ENCODE assay signal across 21 cellular contexts in genomic region chr2:221777119-221777518, GRCh38.
DNase-seq lines count a peak whose midpoint lies in the region; ATAC-seq, FAIRE-seq and TF ChIP-seq lines count a peak whose summit lies in the region.
"Had no signal": no experiment of that assay in that cellular context is flagged by ENCODE, and none has a peak within 500 bp of the region (broad histone marks: within the 10 kb centered on the region; RNA-seq: fewer than 3 reads in every experiment).

No MANE protein-coding gene starts in this region.

- dilution Hi-C loops in IMR-90 (cut with HindIII; ENCODE audit: low sequenced_read_pairs, unreplicated experiment), result no loop called here

- H3K36me3 ChIP-seq in IMR-90 (ENCODE audit: control insufficient read depth, insufficient read depth, low read length), result no peaks in the 10 kb centered on the region
- H3K36me3 ChIP-seq in H1 (ENCODE audit: control insufficient read depth in 2 of 4, insufficient read depth in 4 of 4, low read length in 3 of 4), result no peaks in the 10 kb centered on the region
- H3K36me3 ChIP-seq: BLaER1 treated with 17β-estradiol and CSF1 and Interleukin-3, amounts not matched to agents 10 nM and 100 nM had no signal

- H2BK120ac ChIP-seq in IMR-90 (ENCODE audit: low read depth, low read length), result no peak overlapping the region
- H2BK120ac ChIP-seq in H1 (replicated peaks; ENCODE audit: low read depth, low read length), result no peak overlapping the region

- H3K4me2 ChIP-seq in A549 (no peak overlapping the region), IMR-90 (ENCODE audit: low read depth, low read length) (no peak overlapping the region), H1 (ENCODE audit: insufficient read depth in 1 of 2, low read depth in 2 of 2, low read length in 2 of 2) (no peak overlapping the region)
- H3K4me2 ChIP-seq: BLaER1 treated with 17β-estradiol and CSF1 and Interleukin-3, amounts not matched to agents 10 nM and 100 nM had no signal

- intact Hi-C loops in IMR-90 (cut with micrococcal nuclease) (no loop called here), posterior cingulate gyrus (cut with DNase I) (no loop called here)

- WGBS in A549 (ENCODE audit: missing lambda C conversion rate), result 44% methylated on average over 1 of the region's 1 CpG
- no CpG with 5 or more reads among the region's 1 CpG for WGBS in IMR-90 (ENCODE audit: extremely low coverage in 2 of 2, insufficient read length in 1 of 2), 2 experiments
- 90% methylated on average over 1 of the region's 1 CpG; no CpG with 5 or more reads in 1 of the 2 experiments for WGBS in H1 (ENCODE audit: extremely low coverage in 1 of 2, insufficient coverage in 1 of 2, insufficient read length in 1 of 2, insufficient replicate concordance in 2 of 2, low coverage in 1 of 2, low lambda C conversion rate in 2 of 2, missing lambda C conversion rate in 1 of 2), 2 experiments

- H2AK5ac ChIP-seq in IMR-90 (ENCODE audit: low read depth, low read length) (no peak overlapping the region), H1 (ENCODE audit: low read depth, low read length) (no peak overlapping the region)

- H2BK12ac ChIP-seq in H1 (ENCODE audit: low read depth, low read length), result no peak overlapping the region

- POLR2A ChIA-PET in A549 (lab: Yijun Ruan, JAX) (no interaction called here), IMR-90 (lab: Charles Lee; ENCODE audit: unreplicated experiment) (no interaction called here), H1 (lab: Charles Lee; ENCODE audit: partially characterized antibody) (no interaction called here)

- no peak overlapping the region for H3K56ac ChIP-seq in IMR-90 (ENCODE audit: extremely low read depth, insufficient read depth, low read length)
- no peak overlapping the region for H3K56ac ChIP-seq in H1 (replicated peaks; ENCODE audit: insufficient read length, low read depth, low read length)

- no peaks in the 10 kb centered on the region for H3K27me3 Mint-ChIP-seq in T-helper 17 cell
- H3K27me3 Mint-ChIP-seq: CD4-positive, alpha-beta T cell had no signal

- no peak for FAIRE-seq in A549 (lab: Jason Lieb, UNC)
- FAIRE-seq in H1 (lab: Jason Lieb, UNC), result no peak
- FAIRE-seq: D721Med, G401.6, GM12891, GM18507 had no signal

- H2BK20ac ChIP-seq in IMR-90 (ENCODE audit: low read depth, low read length), result no peak overlapping the region
- H2BK20ac ChIP-seq in H1 (ENCODE audit: low read length), result no peak overlapping the region

- no peak overlapping the region for H3K18ac ChIP-seq in IMR-90 (ENCODE audit: low read depth, low read length)
- no peak overlapping the region for H3K18ac ChIP-seq in H1 (ENCODE audit: extremely low read depth, low read length)

- no peak overlapping the region for H3K4me3 Mint-ChIP-seq in T-helper 17 cell
- H3K4me3 Mint-ChIP-seq: B cell; CD4-positive, alpha-beta T cell; CD8-positive, alpha-beta T cell had no signal

- TF ChIP-seq POLR2A in A549 (IDR thresholded peaks at IDR 0.05; ENCODE audit: low read length), result no peak
- TF ChIP-seq POLR2A in IMR-90 (IDR thresholded peaks at IDR 0.05; ENCODE audit: low read depth, low read length), result no peak
- TF ChIP-seq POLR2A in H1 (IDR thresholded peaks at IDR 0.05; ENCODE audit: control extremely low read depth in 1 of 2, low read depth in 2 of 2, low read length in 2 of 2), result no peak
- TF ChIP-seq POLR2A in GM18505 (IDR thresholded peaks at IDR 0.05; ENCODE audit: borderline replicate concordance, extremely low read depth, insufficient read depth, insufficient read length), result no peak

- no peak overlapping the region for H2AK9ac ChIP-seq in IMR-90 (replicated peaks; ENCODE audit: low read depth, low read length, poor library complexity)

- in situ Hi-C loops in IMR-90 (cut with MboI; ENCODE audit: low sequenced_read_pairs), result no loop called here

- H2AFZ ChIP-seq in IMR-90 (replicated peaks; ENCODE audit: low read length, poor library complexity) (no peak overlapping the region), H1 (ENCODE audit: low read length) (no peak overlapping the region)

- CTCF ChIA-PET in A549 (lab: Yijun Ruan, JAX), result no interaction called here
- CTCF ChIA-PET in IMR-90 (lab: Yijun Ruan, JAX), result no interaction called here
- CTCF ChIA-PET in H1 (lab: Charles Lee; ENCODE audit: partially characterized antibody), result no interaction called here

- no peaks in the 10 kb centered on the region for H3K9me3 ChIP-seq in A549
- H3K9me3 ChIP-seq in IMR-90 (ENCODE audit: control insufficient read depth, insufficient read depth, low read length), result no peaks in the 10 kb centered on the region
- no peaks in the 10 kb centered on the region for H3K9me3 ChIP-seq in H1 (ENCODE audit: insufficient read depth in 2 of 2, low read depth in 1 of 2, low read length in 1 of 2)
- no peaks in the 10 kb centered on the region for H3K9me3 ChIP-seq in T-helper 17 cell (ENCODE audit: control insufficient read depth, low read length, poor library complexity, severe bottlenecking)
- H3K9me3 ChIP-seq: BLaER1 treated with 17β-estradiol and CSF1 and Interleukin-3, amounts not matched to agents 10 nM and 100 nM; Caco-2 had no signal

- no peak for TF ChIP-seq CTCF in A549 (IDR thresholded peaks at IDR 0.05)
- no peak for TF ChIP-seq CTCF in IMR-90 (conservative IDR thresholded peaks at IDR 0.05; ENCODE audit: low read depth, low read length)
- TF ChIP-seq CTCF in H1 (IDR thresholded peaks at IDR 0.05; ENCODE audit: control extremely low read depth in 1 of 3, insufficient read depth in 1 of 3, low read depth in 1 of 3, low read length in 3 of 3), result no peak

- no peak overlapping the region for H3K14ac ChIP-seq in IMR-90 (replicated peaks; ENCODE audit: low read depth, low read length)
- no peak overlapping the region for H3K14ac ChIP-seq in H1 (ENCODE audit: insufficient read length)

- H2BK5ac ChIP-seq in IMR-90 (ENCODE audit: low read depth, low read length, poor library complexity, severe bottlenecking) (no peak overlapping the region), H1 (ENCODE audit: low read depth, low read length) (no peak overlapping the region)

- no peak for ATAC-seq in A549
- no peak for ATAC-seq in IMR-90 (ENCODE audit: low read depth)
- ATAC-seq in T-helper 17 cell, result no peak
- ATAC-seq in GM18505 (IDR thresholded peaks at IDR 0.05; ENCODE audit: unreplicated experiment), result no peak
- ATAC-seq: CD8-positive, alpha-beta T cell had no signal

- H3K27me3 ChIP-seq in IMR-90 (ENCODE audit: control insufficient read depth, insufficient read depth, low read length), result peaks cover 1% of the 10 kb centered on the region; the same call in 1 of the 2 replicates
- no peaks in the 10 kb centered on the region for H3K27me3 ChIP-seq in H1 (replicated peaks in 1 of 4; ENCODE audit: control insufficient read depth in 3 of 4, extremely low read depth in 1 of 4, insufficient read depth in 3 of 4, low read length in 3 of 4)
- H3K27me3 ChIP-seq: BLaER1 treated with 17β-estradiol and CSF1 and Interleukin-3, amounts not matched to agents 10 nM and 100 nM had no signal

- H3K4me3 ChIP-seq in A549 (no peak overlapping the region), IMR-90 (ENCODE audit: insufficient read depth, low read depth, low read length) (no peak overlapping the region), H1 (ENCODE audit: extremely low read depth in 1 of 4, insufficient read depth in 2 of 4, low read depth in 3 of 4, low read length in 4 of 4) (no peak overlapping the region)
- H3K4me3 ChIP-seq: BLaER1 treated with 17β-estradiol and CSF1 and Interleukin-3, amounts not matched to agents 10 nM and 100 nM had no signal

- H3K27ac ChIP-seq in A549, result no peak overlapping the region
- no peak overlapping the region for H3K27ac ChIP-seq in IMR-90 (ENCODE audit: insufficient read depth, low read length)
- no peak overlapping the region for H3K27ac ChIP-seq in H1 (ENCODE audit: low read depth, low read length)
- H3K27ac ChIP-seq: BLaER1 treated with 17β-estradiol and CSF1 and Interleukin-3, amounts not matched to agents 10 nM and 100 nM; C4-2B had no signal

- no TSS peak for BruUV-seq in IMR-90 (replicated peaks; lab: Mats Ljungman, UMichigan)

- H3K4ac ChIP-seq in IMR-90 (ENCODE audit: low read depth, low read length), result no peak overlapping the region
- H3K4ac ChIP-seq in H1 (replicated peaks; ENCODE audit: insufficient read length, low read depth, low read length), result no peak overlapping the region

- H2BK15ac ChIP-seq in IMR-90 (ENCODE audit: low read depth, low read length), result no peak overlapping the region
- no peak overlapping the region for H2BK15ac ChIP-seq in H1 (ENCODE audit: low read length)

- H4K5ac ChIP-seq in IMR-90 (ENCODE audit: low read depth, low read length) (no peak overlapping the region), H1 (ENCODE audit: insufficient read length, low read depth, low read length) (no peak overlapping the region)

- H3K36me3 Mint-ChIP-seq in T-helper 17 cell (ENCODE audit: low read depth), result no peaks in the 10 kb centered on the region
- H3K36me3 Mint-ChIP-seq: CD8-positive, alpha-beta T cell had no signal

- H3K23ac ChIP-seq in IMR-90 (ENCODE audit: low read depth, low read length), result no peak overlapping the region
- H3K23ac ChIP-seq in H1 (ENCODE audit: insufficient read length), result no peak overlapping the region

- no peak overlapping the region for H3K27ac Mint-ChIP-seq in T-helper 17 cell
- H3K27ac Mint-ChIP-seq: B cell; CD4-positive, alpha-beta T cell; CD8-positive, alpha-beta T cell had no signal

- no peak overlapping the region for H3K9ac ChIP-seq in IMR-90 (ENCODE audit: low read depth, low read length)
- no peak overlapping the region for H3K9ac ChIP-seq in H1 (replicated peaks in 1 of 4; ENCODE audit: extremely low read depth in 1 of 4, low read depth in 3 of 4, low read length in 3 of 4)
- H3K9ac ChIP-seq: BLaER1 treated with 17β-estradiol and CSF1 and Interleukin-3, amounts not matched to agents 10 nM and 100 nM had no signal

- H3K79me1 ChIP-seq in IMR-90 (ENCODE audit: low read depth in 1 of 2, low read length in 2 of 2), result no peaks in the 10 kb centered on the region
- no peaks in the 10 kb centered on the region for H3K79me1 ChIP-seq in H1 (ENCODE audit: low read depth, low read length)

- H3K79me2 ChIP-seq in H1 (ENCODE audit: control insufficient read depth in 1 of 2, insufficient read depth in 2 of 2, low read length in 2 of 2), result no peaks in the 10 kb centered on the region

- H3K4me1 Mint-ChIP-seq in T-helper 17 cell, result no peaks in the 10 kb centered on the region
- H3K4me1 Mint-ChIP-seq: B cell had no signal

- H4K8ac ChIP-seq in IMR-90 (ENCODE audit: low read depth in 2 of 2, low read length in 2 of 2), result no peak overlapping the region
- H4K8ac ChIP-seq in H1 (ENCODE audit: extremely low read depth, insufficient read depth, low read length), result no peak overlapping the region; the same call in 1 of the 2 replicates

- H4K91ac ChIP-seq in IMR-90 (ENCODE audit: insufficient read depth, low read depth, low read length) (no peak overlapping the region), H1 (replicated peaks; ENCODE audit: insufficient read length, low read length) (no peak overlapping the region)

- H3K9me1 ChIP-seq in IMR-90 (ENCODE audit: insufficient read depth, low read length), result no peaks in the 10 kb centered on the region

- no peaks in the 10 kb centered on the region; the same call in 1 of the 2 replicates for H4K20me1 ChIP-seq in IMR-90 (ENCODE audit: insufficient read depth, low read length)
- no peaks in the 10 kb centered on the region for H4K20me1 ChIP-seq in H1 (replicated peaks in 1 of 2; ENCODE audit: control insufficient read depth in 1 of 2, insufficient read depth in 2 of 2, low read length in 2 of 2)
- H4K20me1 ChIP-seq: BLaER1 treated with 17β-estradiol and CSF1 and Interleukin-3, amounts not matched to agents 10 nM and 100 nM had no signal

- DNase-seq in A549 (ENCODE audit: low read depth in 1 of 2, low spot score in 1 of 2) (no peak), IMR-90 (no peak), H1 (ENCODE audit: low read depth in 1 of 2, low spot score in 2 of 2) (no peak), T-helper 17 cell (no peak), posterior cingulate gyrus (no peak)
- DNase-seq: 8988T; AML-193; Caco-2; Calu3; CD4-positive, alpha-beta T cell; CD8-positive, alpha-beta T cell; DMS79 treated with DMSO at 0.1 percent for 48 hours; GF-D8 had no signal

- H3K4me1 ChIP-seq in A549, result peaks cover 17% of the 10 kb centered on the region
- peaks cover 5% of the 10 kb centered on the region for H3K4me1 ChIP-seq in IMR-90 (ENCODE audit: control insufficient read depth, insufficient read depth, low read length)
- H3K4me1 ChIP-seq in H1 (replicated peaks in 1 of 4; ENCODE audit: control insufficient read depth in 3 of 4, insufficient read depth in 4 of 4, low read length in 3 of 4), result peaks cover 1 to 7% (median 3%) of the 10 kb centered on the region in 4 experiments; a peak in 3 of 7 replicates
- H3K4me1 ChIP-seq: BLaER1 treated with 17β-estradiol and CSF1 and Interleukin-3, amounts not matched to agents 10 nM and 100 nM had no signal

- no peak for TF ChIP-seq EP300 in A549 (IDR thresholded peaks at IDR 0.05)
- no peak for TF ChIP-seq EP300 in H1 (IDR thresholded peaks at IDR 0.05; ENCODE audit: borderline replicate concordance in 1 of 2, low read depth in 2 of 2, low read length in 2 of 2)

- no peaks in the 10 kb centered on the region for H3K23me2 ChIP-seq in H1 (ENCODE audit: low read depth, low read length)

- no peak for TF ChIP-seq RAD21 in A549 (conservative IDR thresholded peaks at IDR 0.05 in 1 of 2, IDR thresholded peaks at IDR 0.05 in 1 of 2)
- TF ChIP-seq RAD21 in IMR-90 (IDR thresholded peaks at IDR 0.05; ENCODE audit: low read length), result no peak
- TF ChIP-seq RAD21 in H1 (IDR thresholded peaks at IDR 0.05 in 1 of 2, conservative IDR thresholded peaks at IDR 0.05 in 1 of 2; ENCODE audit: low read depth in 2 of 2, low read length in 2 of 2), result no peak

Comparison
In these comparisons a context has a peak if more than half of its experiments do, and no peak if none do; other contexts are left out.
1. Of the 18 proteins assayed by ChIP-seq in both H1 and A549: peak only in H1: none; only in A549: none; in both: CEBPB; in neither: 17.